ENCODE assay signal across 13 cellular contexts in genomic region chr21:32336711-32337110, GRCh38. TPM values are rescaled to one million over a fixed set of nuclear protein-coding genes. Genes with fewer than 3 reads are reported as not detected.
A peak's percentile ranks its signal among the peaks of the same experiment; 100 is the strongest.
DNase-seq lines count a peak whose midpoint lies in the region; ATAC-seq and TF ChIP-seq lines count a peak whose summit lies in the region.
"Had no signal": no experiment of that assay in that cellular context is flagged by ENCODE, and none has a peak within 500 bp of the region (broad histone marks: within the 10 kb centered on the region; RNA-seq: fewer than 3 reads in every experiment).

No MANE protein-coding gene starts in this region.

- H3K4me3 ChIP-seq in choroid plexus epithelial cell (ENCODE audit: low read depth, low read length) = no peak overlapping the region
- H3K4me3 ChIP-seq: left lung, SJCRH30 had no signal

- DNase-seq in DMS 273 (lab: John Stamatoyannopoulos, UW; ENCODE audit: unreplicated experiment) (peak; percentile 78), NCI-H1105 treated with DMSO at 0.1 percent for 48 hours (lab: John Stamatoyannopoulos, UW) (peak; percentile 72), choroid plexus epithelial cell (ENCODE audit: low read depth) (peak; percentile 73), myocyte (ENCODE audit: low read depth) (peak; percentile 79), NCI-H146 (lab: John Stamatoyannopoulos, UW) (no peak), NOMO-1 treated with DMSO at 0.1 percent for 48 hours (lab: John Stamatoyannopoulos, UW; ENCODE audit: unreplicated experiment) (no peak)
- DNase-seq: activated CD8-positive, alpha-beta T cell treated with anti-CD3 and anti-CD28 coated beads for 36 hours; left lung; NCI-H345; SJCRH30 had no signal

- no peak for TF ChIP-seq CTCF in choroid plexus epithelial cell (conservative IDR thresholded peaks at IDR 0.05; ENCODE audit: low read depth, low read length)

- ATAC-seq in HG03342 (IDR thresholded peaks at IDR 0.05; ENCODE audit: unreplicated experiment) (no peak), GM19395 (IDR thresholded peaks at IDR 0.05; ENCODE audit: unreplicated experiment) (no peak)
- ATAC-seq: activated CD8-positive, alpha-beta T cell treated with anti-CD3 and anti-CD28 coated beads for 36 hours; left lung had no signal

RNA-seq across cellular contexts. Expression of gene MRAP, which starts 38.1 kb away (rescaled TPM):
- total RNA-seq in myocyte = not detected in 2 replicates
- polyA plus RNA-seq in myocyte (2012) = not detected
- total RNA-seq: activated CD8-positive, alpha-beta T cell treated with anti-CD3 and anti-CD28 coated beads for 36 hours; pulmonary artery endothelial cell; SJCRH30 had no signal

RNA-seq across cellular contexts. Expression of gene URB1, which starts 56.1 kb away (rescaled TPM):
- total RNA-seq in myocyte = 42.1 and 42.8 TPM in 2 replicates
- polyA plus RNA-seq in myocyte (2012) = 13.4 TPM

RNA-seq across cellular contexts. Expression of gene MIS18A, which starts 57.9 kb away (rescaled TPM):
- total RNA-seq in myocyte = 6.2 and 7.6 TPM in 2 replicates
- polyA plus RNA-seq in myocyte (2012) = 3.5 TPM

Comparison
In these comparisons a context has a peak if more than half of its experiments do, and no peak if none do; other contexts are left out.
1. DNase-seq: peak in DMS 273 (single experiment), NCI-H1105 treated with DMSO at 0.1 percent for 48 hours (single experiment), choroid plexus epithelial cell (single experiment) and myocyte (single experiment); none in NCI-H146 (single experiment) and NOMO-1 treated with DMSO at 0.1 percent for 48 hours (single experiment).